9 cellular contexts compared by ENCODE assay signal in the genomic region with DNA sequence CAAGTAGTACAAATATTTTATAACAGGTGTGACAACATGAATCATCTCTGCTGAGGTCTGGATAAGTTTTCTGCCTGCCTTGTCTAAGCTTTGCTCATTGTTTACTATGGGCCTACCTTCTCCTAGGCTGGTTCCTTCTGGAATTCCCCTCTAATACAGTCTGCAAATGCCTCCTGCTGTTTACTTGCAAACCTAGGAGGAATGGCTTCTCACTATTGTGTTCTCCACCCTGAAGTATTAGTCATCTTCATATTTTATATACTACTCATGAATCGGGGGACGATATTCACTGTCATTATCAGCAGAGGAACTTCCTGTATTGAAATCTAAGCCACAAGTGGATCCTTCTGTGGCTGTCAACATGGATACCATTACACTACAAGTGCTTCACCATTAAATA.
DNase-seq lines count a peak whose midpoint lies in the region; ATAC-seq, FAIRE-seq and TF ChIP-seq lines count a peak whose summit lies in the region.
"Had no signal": no experiment of that assay in that cellular context is flagged by ENCODE, and none has a peak within 500 bp of the region (broad histone marks: within the 10 kb centered on the region; RNA-seq: fewer than 3 reads in every experiment).

No MANE protein-coding gene starts in this region.

- H3K56ac ChIP-seq in IMR-90 (ENCODE audit: extremely low read depth, insufficient read depth, low read length), result no peak overlapping the region

- no peak overlapping the region for H3K4me3 ChIP-seq in CD8-positive, alpha-beta T cell (ENCODE audit: low read depth, low read length)
- H3K4me3 ChIP-seq in IMR-90 (ENCODE audit: insufficient read depth, low read depth, low read length), result no peak overlapping the region
- no peak overlapping the region for H3K4me3 ChIP-seq in GM12878
- no peak overlapping the region for H3K4me3 ChIP-seq in OCI-LY7 (ENCODE audit: low read depth, low read length, poor library complexity, severe bottlenecking)

- H3K4ac ChIP-seq in IMR-90 (ENCODE audit: low read depth, low read length), result no peak overlapping the region

- no peak for TF ChIP-seq POLR2A in IMR-90 (IDR thresholded peaks at IDR 0.05; ENCODE audit: low read depth, low read length)
- TF ChIP-seq POLR2A in GM12878 (IDR thresholded peaks at IDR 0.05; ENCODE audit: low read depth, low read length), result no peak

- H2BK20ac ChIP-seq in IMR-90 (ENCODE audit: low read depth, low read length), result no peak overlapping the region

- H3K9ac ChIP-seq in IMR-90 (ENCODE audit: low read depth, low read length) (no peak overlapping the region), GM12878 (ENCODE audit: control insufficient read depth, insufficient read depth, low read length) (no peak overlapping the region)

- H3K36me3 ChIP-seq in CD8-positive, alpha-beta T cell (ENCODE audit: insufficient read depth, low read length), result no peaks in the 10 kb centered on the region
- no peaks in the 10 kb centered on the region for H3K36me3 ChIP-seq in IMR-90 (ENCODE audit: control insufficient read depth, insufficient read depth, low read length)
- peaks cover 0 to 11% of the 10 kb centered on the region in 2 experiments; a peak in 3 of 4 replicates for H3K36me3 ChIP-seq in GM12878 (ENCODE audit: control insufficient read depth in 2 of 2, insufficient read depth in 2 of 2, low read length in 1 of 2)
- H3K36me3 ChIP-seq in OCI-LY7 (ENCODE audit: insufficient read depth, low read length), result 0 out of 2 replicates have a peak, but pooled peaks cover 7% of the 10 kb centered on the region

- H3K4me3 Mint-ChIP-seq in CD8-positive, alpha-beta T cell, result no peak overlapping the region

- H2AFZ ChIP-seq in IMR-90 (replicated peaks; ENCODE audit: low read length, poor library complexity) (no peak overlapping the region), GM12878 (ENCODE audit: control insufficient read depth, low read depth, low read length) (no peak overlapping the region), OCI-LY7 (ENCODE audit: low read length) (no peak overlapping the region)

- H4K8ac ChIP-seq in IMR-90 (ENCODE audit: low read depth in 2 of 2, low read length in 2 of 2), result no peak overlapping the region

- no peak for TF ChIP-seq EP300 in GM12878 (IDR thresholded peaks at IDR 0.05; ENCODE audit: borderline replicate concordance in 1 of 2, control insufficient read depth in 1 of 2, low read depth in 2 of 2, low read length in 2 of 2)

- no peak overlapping the region for H3K23ac ChIP-seq in IMR-90 (ENCODE audit: low read depth, low read length)

- DNase-seq in CD8-positive, alpha-beta T cell, result no peak
- DNase-seq in IMR-90 (peak; percentile 92), GM12878 (ENCODE audit: low read depth, low spot score) (no peak), lung microvascular endothelial cell (ENCODE audit: low read depth in 2 of 2) (peak; percentile 13 to 94), OCI-LY7 (ENCODE audit: low spot score) (no peak), NCI-H2081 (lab: John Stamatoyannopoulos, UW) (no peak)
- DNase-seq in stimulated activated naive CD4-positive, alpha-beta T cell treated with Interleukin-2 at 50 U/mL for 16 hours (lab: John Stamatoyannopoulos, UW), result no peak
- DNase-seq: activated CD4-positive, CD25-positive, alpha-beta regulatory T cell had no signal

- no peaks in the 10 kb centered on the region for H3K9me3 Mint-ChIP-seq in CD8-positive, alpha-beta T cell

- H3K79me2 ChIP-seq in GM12878 (ENCODE audit: control insufficient read depth, insufficient read depth, low read length), result peaks cover 2% of the 10 kb centered on the region
- no peaks in the 10 kb centered on the region for H3K79me2 ChIP-seq in OCI-LY7 (ENCODE audit: insufficient read depth, low read depth, low read length)

- H3K27me3 ChIP-seq in CD8-positive, alpha-beta T cell (ENCODE audit: insufficient read depth, low read length), result no peaks in the 10 kb centered on the region
- H3K27me3 ChIP-seq in IMR-90 (ENCODE audit: control insufficient read depth, insufficient read depth, low read length) (no peaks in the 10 kb centered on the region), GM12878 (replicated peaks in 1 of 2; ENCODE audit: control insufficient read depth in 2 of 2, insufficient read depth in 2 of 2, low read length in 1 of 2) (no peaks in the 10 kb centered on the region)

- H2BK120ac ChIP-seq in IMR-90 (ENCODE audit: low read depth, low read length), result no peak overlapping the region

- H2AK5ac ChIP-seq in IMR-90 (ENCODE audit: low read depth, low read length), result no peak overlapping the region

- H3K79me1 ChIP-seq in IMR-90 (ENCODE audit: low read depth in 1 of 2, low read length in 2 of 2), result no peaks in the 10 kb centered on the region

- SMC1A ChIA-PET in GM12878 (lab: Charles Lee; ENCODE audit: uncharacterized antibody, unreplicated experiment), result interaction anchor here (0.8 to 4.1 kb wide), 18 partner anchors 8 to 201 kb away, joined by 3 to 24 read pairs (median 4); a partner anchor contains a TSS

- peak; percentile 23 for FAIRE-seq in GM12878 (lab: Jason Lieb, UNC)

- RAD21 ChIA-PET in GM12878 (lab: Charles Lee; ENCODE audit: unreplicated experiment), result interaction anchor here (0.9 to 3.2 kb wide), 14 partner anchors 10 to 437 kb away, joined by 3 to 17 read pairs (median 4); no protein-coding TSS in a partner anchor

- ATAC-seq in CD8-positive, alpha-beta T cell, result peak; percentile 77
- ATAC-seq in IMR-90 (ENCODE audit: low read depth) (peak; percentile 89), GM12878 (peak; percentile 52), HG03196 (IDR thresholded peaks at IDR 0.05; ENCODE audit: unreplicated experiment) (no peak)

- no peak overlapping the region for H3K27ac ChIP-seq in CD8-positive, alpha-beta T cell (ENCODE audit: low read depth, low read length)
- H3K27ac ChIP-seq in IMR-90 (ENCODE audit: insufficient read depth, low read length) (no peak overlapping the region), GM12878 (ENCODE audit: control insufficient read depth, insufficient read depth) (peak overlapping the region; percentile 42; the same call in 1 of the 2 replicates), OCI-LY7 (ENCODE audit: low read depth, low read length, poor library complexity, severe bottlenecking) (no peak overlapping the region)

- TF ChIP-seq RAD21 in IMR-90 (IDR thresholded peaks at IDR 0.05; ENCODE audit: low read length), result peak; percentile 23; the same call in 1 of the 2 replicates
- TF ChIP-seq RAD21 in GM12878 (IDR thresholded peaks at IDR 0.05; ENCODE audit: insufficient read depth, low read depth, low read length), result no peak

- no peaks in the 10 kb centered on the region for H3K9me2 ChIP-seq in OCI-LY7 (ENCODE audit: insufficient read depth, low read length)

- H3K27ac Mint-ChIP-seq in CD8-positive, alpha-beta T cell, result peak overlapping the region; percentile 7

- no peak overlapping the region for H3K18ac ChIP-seq in IMR-90 (ENCODE audit: low read depth, low read length)

- dilution Hi-C loops in IMR-90 (cut with HindIII; ENCODE audit: low sequenced_read_pairs, unreplicated experiment), result no loop called here

- no peak for TF ChIP-seq CTCF in CD8-positive, alpha-beta T cell (IDR thresholded peaks at IDR 0.05)
- TF ChIP-seq CTCF in IMR-90 (conservative IDR thresholded peaks at IDR 0.05; ENCODE audit: low read depth, low read length), result no peak
- TF ChIP-seq CTCF in GM12878 (IDR thresholded peaks at IDR 0.05 in 2 of 3, conservative IDR thresholded peaks at IDR 0.05 in 1 of 3; ENCODE audit: control insufficient read depth in 2 of 3, extremely low read depth in 1 of 3, insufficient read depth in 1 of 3, low read depth in 3 of 3, low read length in 3 of 3), result no peak
- TF ChIP-seq CTCF in OCI-LY7 (conservative IDR thresholded peaks at IDR 0.05; ENCODE audit: low read length), result no peak

- no peak overlapping the region for H2BK15ac ChIP-seq in IMR-90 (ENCODE audit: low read depth, low read length)

- no peaks in the 10 kb centered on the region for H3K27me3 Mint-ChIP-seq in CD8-positive, alpha-beta T cell (ENCODE audit: low read depth)

- no peaks in the 10 kb centered on the region for H3K4me1 ChIP-seq in CD8-positive, alpha-beta T cell (ENCODE audit: insufficient read depth, low read length)
- H3K4me1 ChIP-seq in IMR-90 (ENCODE audit: control insufficient read depth, insufficient read depth, low read length) (peaks cover 2% of the 10 kb centered on the region), GM12878 (ENCODE audit: control insufficient read depth, insufficient read depth, low read length) (peaks cover 21% of the 10 kb centered on the region), OCI-LY7 (ENCODE audit: insufficient read depth, low read length, poor library complexity, severe bottlenecking) (no peaks in the 10 kb centered on the region)

- in situ Hi-C loops in IMR-90 (cut with MboI; ENCODE audit: low sequenced_read_pairs) (loop anchor here (25.0 kb wide), 1 partner anchor 752 kb away; no protein-coding TSS in a partner anchor), GM12878 (cut with MboI) (loop anchor here (25.0 kb wide), 1 partner anchor 752 kb away; no protein-coding TSS in a partner anchor)

- POLR2A ChIA-PET in CD8-positive, alpha-beta T cell (lab: Charles Lee), result interaction anchor here (1.5 to 1.6 kb wide), 2 partner anchors 11 to 264 kb away, joined by 3 to 5 read pairs; no protein-coding TSS in a partner anchor
- POLR2A ChIA-PET in IMR-90 (lab: Charles Lee; ENCODE audit: unreplicated experiment), result no interaction called here
- POLR2A ChIA-PET in GM12878 (lab: Charles Lee), result interaction anchor here (1.4 kb wide), 1 partner anchor 14 kb away, joined by 4 read pairs; no protein-coding TSS in a partner anchor
- POLR2A ChIA-PET in OCI-LY7 (lab: Charles Lee), result interaction anchor here (1.0 to 1.3 kb wide), 5 partner anchors 14 to 251 kb away, joined by 3 to 5 read pairs (median 5); no protein-coding TSS in a partner anchor

- no peak overlapping the region for H3K14ac ChIP-seq in IMR-90 (replicated peaks; ENCODE audit: low read depth, low read length)

- no peaks in the 10 kb centered on the region for H4K20me1 ChIP-seq in IMR-90 (ENCODE audit: insufficient read depth, low read length)
- H4K20me1 ChIP-seq in GM12878 (ENCODE audit: control insufficient read depth, insufficient read depth), result no peaks in the 10 kb centered on the region
- no peaks in the 10 kb centered on the region for H4K20me1 ChIP-seq in OCI-LY7 (ENCODE audit: insufficient read depth, low read length)

- no peak overlapping the region for H2AK9ac ChIP-seq in IMR-90 (replicated peaks; ENCODE audit: low read depth, low read length, poor library complexity)

- H4K91ac ChIP-seq in IMR-90 (ENCODE audit: insufficient read depth, low read depth, low read length), result no peak overlapping the region

- no CpG with 5 or more reads among the region's 2 CpGs for WGBS in IMR-90 (ENCODE audit: extremely low coverage in 2 of 2, insufficient read length in 1 of 2), 2 experiments
- WGBS in GM12878 (ENCODE audit: insufficient coverage, insufficient replicate concordance, low lambda C conversion rate, missing lambda C conversion rate), result 98% methylated on average over 2 of the region's 2 CpGs

- H3K9me3 ChIP-seq in CD8-positive, alpha-beta T cell (ENCODE audit: low read length), result no peaks in the 10 kb centered on the region
- H3K9me3 ChIP-seq in IMR-90 (ENCODE audit: control insufficient read depth, insufficient read depth, low read length) (no peaks in the 10 kb centered on the region), GM12878 (replicated peaks; ENCODE audit: control insufficient read depth, insufficient read depth, low read length) (peaks cover 4% of the 10 kb centered on the region; the same call in 1 of the 3 replicates), OCI-LY7 (ENCODE audit: low read length) (no peaks in the 10 kb centered on the region)

- H3K4me2 ChIP-seq in IMR-90 (ENCODE audit: low read depth, low read length) (no peak overlapping the region), GM12878 (ENCODE audit: control insufficient read depth, insufficient read depth) (no peak overlapping the region), OCI-LY7 (ENCODE audit: low read length) (no peak overlapping the region)

- CTCF ChIA-PET in CD8-positive, alpha-beta T cell (lab: Charles Lee), result interaction anchor here (1.1 kb wide), 1 partner anchor 155 kb away, joined by 3 read pairs; a partner anchor contains a TSS
- CTCF ChIA-PET in IMR-90 (lab: Yijun Ruan, JAX), result interaction anchor here (0.6 to 1.5 kb wide), 4 partner anchors 9 to 437 kb away, joined by 3 to 5 read pairs (median 3); no protein-coding TSS in a partner anchor
- CTCF ChIA-PET in GM12878 (lab: Yijun Ruan, JAX), result interaction anchor here (0.7 to 1.9 kb wide), 13 partner anchors 8 to 438 kb away, joined by 3 to 12 read pairs (median 4); a partner anchor contains a TSS
- CTCF ChIA-PET in OCI-LY7 (lab: Charles Lee; ENCODE audit: unreplicated experiment), result interaction anchor here (1.1 to 1.2 kb wide), 2 partner anchors 14 to 150 kb away, joined by 3 to 5 read pairs; no protein-coding TSS in a partner anchor

- H2BK5ac ChIP-seq in IMR-90 (ENCODE audit: low read depth, low read length, poor library complexity, severe bottlenecking), result no peak overlapping the region

- H3K9me1 ChIP-seq in IMR-90 (ENCODE audit: insufficient read depth, low read length), result no peaks in the 10 kb centered on the region; the same call in 1 of the 2 replicates

- no peak overlapping the region for H4K5ac ChIP-seq in IMR-90 (ENCODE audit: low read depth, low read length)

- H3K4me1 Mint-ChIP-seq in CD8-positive, alpha-beta T cell (ENCODE audit: low read depth), result peaks cover 45% of the 10 kb centered on the region

- intact Hi-C loops in CD8-positive, alpha-beta T cell (cut with DNase I, micrococcal nuclease), result loop anchor here in 1 of 2 experiments (10.0 kb wide), 1 partner anchor 435 kb away; a partner anchor contains a TSS
- intact Hi-C loops in IMR-90 (cut with micrococcal nuclease), result no loop called here
- intact Hi-C loops in GM12878 (cut with micrococcal nuclease; ENCODE audit: unreplicated experiment), result no loop called here
- intact Hi-C loops in OCI-LY7 (cut with micrococcal nuclease; ENCODE audit: unreplicated experiment), result no loop called here

- peaks cover 48% of the 10 kb centered on the region for H3K36me3 Mint-ChIP-seq in CD8-positive, alpha-beta T cell

- no TSS peak for BruUV-seq in IMR-90 (replicated peaks; lab: Mats Ljungman, UMichigan)
- no TSS peak for BruUV-seq in GM12878 (replicated peaks; lab: Mats Ljungman, UMichigan)
- no TSS peak for BruUV-seq in OCI-LY7 (replicated peaks; lab: Mats Ljungman, UMichigan)

Comparison
In these comparisons a context has a peak if more than half of its experiments do, and no peak if none do; other contexts are left out.
1. DNase-seq: peak in IMR-90 (single experiment) and lung microvascular endothelial cell (2 of 2); none in CD8-positive, alpha-beta T cell (0 of 7), GM12878 (single experiment), OCI-LY7 (single experiment), NCI-H2081 (0 of 2) and stimulated activated naive CD4-positive, alpha-beta T cell treated with Interleukin-2 at 50 U/mL for 16 hours (single experiment).